In the genomic region with DNA sequence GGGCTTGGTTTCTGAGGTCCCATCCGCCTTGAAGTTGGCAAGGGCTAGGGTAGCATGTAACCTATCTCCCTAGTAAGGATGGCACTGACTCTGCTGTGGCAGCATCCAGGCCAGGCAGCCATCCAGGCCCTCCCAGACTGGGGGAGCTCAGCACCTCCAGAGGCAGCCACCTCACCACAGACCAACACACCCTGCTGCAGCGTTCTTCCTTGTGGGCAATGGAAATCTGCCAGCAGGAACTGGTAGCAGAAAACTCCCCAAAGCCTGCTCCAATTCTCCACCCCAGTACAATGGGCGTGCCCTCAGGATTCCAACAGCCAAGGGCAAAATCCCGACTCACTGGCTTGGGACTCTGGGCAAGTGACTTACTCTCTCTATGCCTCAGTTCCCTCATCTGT, we compare ENCODE assay signal across 9 cellular contexts. TPM values are rescaled to one million over a fixed set of nuclear protein-coding genes. Genes with fewer than 3 reads are reported as not detected.
A peak's percentile ranks its signal among the peaks of the same experiment; 100 is the strongest.
DNase-seq lines count a peak whose midpoint lies in the region; ATAC-seq, FAIRE-seq and TF ChIP-seq lines count a peak whose summit lies in the region.
"Had no signal": no experiment of that assay in that cellular context is flagged by ENCODE, and none has a peak within 500 bp of the region (broad histone marks: within the 10 kb centered on the region; RNA-seq: fewer than 3 reads in every experiment).

No MANE protein-coding gene starts in this region.

- H3K4me3 ChIP-seq in A673 (ENCODE audit: low read depth, low read length, poor library complexity, severe bottlenecking) (no peak overlapping the region), astrocyte (ENCODE audit: insufficient read depth, low read depth, low read length) (no peak overlapping the region), mesendoderm (ENCODE audit: low read length) (no peak overlapping the region)

- H3K4me2 ChIP-seq in astrocyte (ENCODE audit: low read length) = peak overlapping the region; percentile 13
- H3K4me2 ChIP-seq in mesendoderm (ENCODE audit: low read length) = no peak overlapping the region

- H2BK15ac ChIP-seq in mesendoderm (replicated peaks; ENCODE audit: low read depth) = no peak overlapping the region

- no peaks in the 10 kb centered on the region for H3K36me3 ChIP-seq in A673 (ENCODE audit: insufficient read depth, low read length, poor library complexity, severe bottlenecking)
- H3K36me3 ChIP-seq in astrocyte (ENCODE audit: insufficient read depth, low read length) = no peaks in the 10 kb centered on the region
- H3K36me3 ChIP-seq in mesendoderm (ENCODE audit: control insufficient read depth, insufficient read depth, low read length) = no peaks in the 10 kb centered on the region

- H2AK5ac ChIP-seq in mesendoderm (ENCODE audit: low read length) = peak overlapping the region; percentile 3

- peaks cover 8% of the 10 kb centered on the region for H3K4me1 ChIP-seq in A673 (ENCODE audit: insufficient read depth, low read length, poor library complexity, severe bottlenecking)
- H3K4me1 ChIP-seq in astrocyte (ENCODE audit: insufficient read depth, low read length) = peaks cover 11% of the 10 kb centered on the region
- peaks cover 7% of the 10 kb centered on the region for H3K4me1 ChIP-seq in mesendoderm (ENCODE audit: control insufficient read depth, low read depth, low read length)

- intact Hi-C loops in A673 (cut with micrococcal nuclease; ENCODE audit: unreplicated experiment) = no loop called here

- H3K9me3 Mint-ChIP-seq in astrocyte (ENCODE audit: unreplicated experiment) (no peaks in the 10 kb centered on the region), immature natural killer cell (no peaks in the 10 kb centered on the region)
- H3K9me3 Mint-ChIP-seq: type B pancreatic cell had no signal

- peaks cover 74% of the 10 kb centered on the region for H4K20me1 ChIP-seq in astrocyte (ENCODE audit: insufficient read depth, low read length)

- TF ChIP-seq CTCF in A673 (conservative IDR thresholded peaks at IDR 0.05; ENCODE audit: low read depth, low read length) (no peak), astrocyte (IDR thresholded peaks at IDR 0.05; ENCODE audit: insufficient read depth, low read depth, low read length) (no peak)

- H3K9ac ChIP-seq in astrocyte (ENCODE audit: low read length) = no peak overlapping the region
- peak overlapping the region; percentile 22 for H3K9ac ChIP-seq in mesendoderm (ENCODE audit: low read length)

- WGBS in mesendoderm (ENCODE audit: extremely low coverage, insufficient coverage, low lambda C conversion rate) = no CpG with 5 or more reads among the region's 4 CpGs

- H2BK120ac ChIP-seq in mesendoderm (ENCODE audit: low read depth, low read length) = no peak overlapping the region

- H3K36me3 Mint-ChIP-seq in astrocyte (ENCODE audit: low read depth, unreplicated experiment) (peaks cover 2% of the 10 kb centered on the region), immature natural killer cell (no peaks in the 10 kb centered on the region)

- no peaks in the 10 kb centered on the region for H3K9me3 ChIP-seq in A673 (ENCODE audit: low read depth, low read length, poor library complexity, severe bottlenecking)
- H3K9me3 ChIP-seq in astrocyte (ENCODE audit: insufficient read depth, low read depth, low read length) = no peaks in the 10 kb centered on the region

- H3K4me3 Mint-ChIP-seq in astrocyte (ENCODE audit: unreplicated experiment) = peak overlapping the region; percentile 4
- H3K4me3 Mint-ChIP-seq in immature natural killer cell = no peak overlapping the region

- H3K23ac ChIP-seq in mesendoderm (ENCODE audit: low read length) = no peak overlapping the region

- peaks cover 18% of the 10 kb centered on the region for H3K79me1 ChIP-seq in mesendoderm (ENCODE audit: low read length)

- CTCF ChIA-PET in A673 (lab: Charles Lee) = no interaction called here

- H3K27ac ChIP-seq in A673 (ENCODE audit: low read depth, low read length, poor library complexity, severe bottlenecking) (peak overlapping the region; percentile 33), astrocyte (ENCODE audit: low read depth, low read length) (no peak overlapping the region), mesendoderm (ENCODE audit: low read depth, low read length) (no peak overlapping the region)

- H3K4ac ChIP-seq in mesendoderm (ENCODE audit: low read depth, low read length) = no peak overlapping the region

- no peaks in the 10 kb centered on the region for H3K27me3 Mint-ChIP-seq in astrocyte (ENCODE audit: low read depth, unreplicated experiment)
- H3K27me3 Mint-ChIP-seq in immature natural killer cell (ENCODE audit: low read depth in 3 of 3) = peaks cover 0 to 8% (median 2%) of the 10 kb centered on the region in 3 donors
- H3K27me3 Mint-ChIP-seq: type B pancreatic cell had no signal

- H2AFZ ChIP-seq in astrocyte (ENCODE audit: low read depth, low read length) = no peak overlapping the region

- BruUV-seq in A673 (replicated peaks; lab: Mats Ljungman, UMichigan) = no TSS peak

- H3K79me2 ChIP-seq in astrocyte (ENCODE audit: insufficient read depth, low read length) (peaks cover 74% of the 10 kb centered on the region), mesendoderm (ENCODE audit: control insufficient read depth, insufficient read depth, low read length) (peaks cover 73% of the 10 kb centered on the region)

- FAIRE-seq in astrocyte (lab: Jason Lieb, UNC) = no peak

- no peak overlapping the region for H3K27ac Mint-ChIP-seq in astrocyte (ENCODE audit: unreplicated experiment)
- peak overlapping the region in 2 of 6 donors; percentile 1 to 55 for H3K27ac Mint-ChIP-seq in immature natural killer cell

- ATAC-seq in HG03354 (IDR thresholded peaks at IDR 0.05; ENCODE audit: poor library complexity, severe bottlenecking, unreplicated experiment) = no peak

- H3K4me1 Mint-ChIP-seq in astrocyte (ENCODE audit: low read depth, unreplicated experiment) (peaks cover 15% of the 10 kb centered on the region), immature natural killer cell (peaks cover 35 to 39% of the 10 kb centered on the region in 2 donors)

- H3K27me3 ChIP-seq in A673 (replicated peaks; ENCODE audit: insufficient read depth, low read depth, low read length, poor library complexity) = no peaks in the 10 kb centered on the region
- no peaks in the 10 kb centered on the region for H3K27me3 ChIP-seq in astrocyte (ENCODE audit: insufficient read depth, low read length)
- no peaks in the 10 kb centered on the region for H3K27me3 ChIP-seq in mesendoderm (ENCODE audit: insufficient read depth, low read length, poor library complexity)

- in situ Hi-C loops in G401 (cut with HindIII; ENCODE audit: low sequenced_read_pairs) = no loop called here

- peak overlapping the region; percentile 45 for H3K56ac ChIP-seq in mesendoderm (ENCODE audit: low read length)

- H4K8ac ChIP-seq in mesendoderm (ENCODE audit: low read depth, low read length) = no peak overlapping the region

- peak overlapping the region; percentile 16 for H2BK5ac ChIP-seq in mesendoderm (ENCODE audit: low read length)

- POLR2A ChIA-PET in A673 (lab: Charles Lee; ENCODE audit: low non-redundant PET) = no interaction called here

- no peak overlapping the region for H3K18ac ChIP-seq in mesendoderm (ENCODE audit: low read length)

- DNase-seq in A673 (ENCODE audit: low spot score) (no peak), HPDE6-E6E7 (ENCODE audit: extremely low spot score) (peak; percentile 82), astrocyte (ENCODE audit: low read depth) (peak; percentile 46), mesendoderm (no peak), G401 (ENCODE audit: low spot score) (no peak), COR-L47 (lab: John Stamatoyannopoulos, UW) (no peak), immature natural killer cell (no peak)

- H4K5ac ChIP-seq in mesendoderm (ENCODE audit: low read length) = no peak overlapping the region

RNA-seq across cellular contexts. Expression of a gene that starts 27.5 kb away (rescaled TPM):
- total RNA-seq in A673 (2021) (44.0 and 47.6 TPM in 2 replicates), astrocyte (55.2 and 58.4 TPM in 2 replicates)
- 58.5 TPM for polyA plus RNA-seq in mesendoderm (2013, experiment 1 of 2)
- polyA plus RNA-seq in mesendoderm (2013, experiment 2 of 2) = 57.0 TPM
- 34.5 and 48.7 TPM in 2 replicates for total RNA-seq in G401 (2014; rRNA removed; shearing (Covaris generic))
- polyA plus RNA-seq in immature natural killer cell = 1 to 10 TPM; 1.6 to 3.7 (median 1.9) TPM

Comparison
In these comparisons a context has a peak if more than half of its experiments do, and no peak if none do; other contexts are left out.
1. DNase-seq: peak in HPDE6-E6E7 (single experiment) and astrocyte (single experiment); none in A673 (single experiment), mesendoderm (single experiment), G401 (single experiment), COR-L47 (single experiment) and immature natural killer cell (0 of 3).